ENCODE assay signal across 9 cellular contexts in genomic region chr1:1512425-1512824, GRCh38. TPM values are rescaled to one million over a fixed set of nuclear protein-coding genes. Genes with fewer than 3 reads are reported as not detected.
DNase-seq lines count a peak whose midpoint lies in the region; ATAC-seq and TF ChIP-seq lines count a peak whose summit lies in the region.
"Not testable (repeated sequence)": the region's sequence is repeated elsewhere in the genome, so short reads cannot be mapped to it uniquely, and the experiment has no call there.
"Had no signal": no experiment of that assay in that cellular context is flagged by ENCODE, and none has a peak within 500 bp of the region (broad histone marks: within the 10 kb centered on the region; RNA-seq: fewer than 3 reads in every experiment).

No MANE protein-coding gene starts in this region.

- DNase-seq in CD4-positive, CD25-positive, alpha-beta regulatory T cell = peak; percentile 17 to 34 (median 18)
- DNase-seq in H7 = peak; percentile 38
- DNase-seq in MG63; brain microvascular endothelial cell; heart left ventricle; natural killer cell treated with Interleukin-12 subunit alpha and Interleukin-12 subunit beta and Interleukin-15 and Interleukin-18, amount 100 ng/mL, for 72 hours (ENCODE audit: low spot score); stimulated activated naive B cell treated with anti-CD40 and anti-IgM and Interleukin-4, amounts not matched to agents 10 μg/mL and 1 μg/mL and 100 μg/mL, for 72 hours: not testable (repeated sequence)
- DNase-seq in activated CD4-positive, alpha-beta T cell treated with anti-CD3 and anti-CD28 coated beads, Interleukin-2, amount 10 ng/mL, durations not matched to agents 24 days and 14 days = peak; percentile 83

- H3K9me3 Mint-ChIP-seq in CD4-positive, CD25-positive, alpha-beta regulatory T cell; activated CD4-positive, alpha-beta T cell treated with anti-CD3 and anti-CD28 coated beads, Interleukin-2, amount 10 ng/mL, durations not matched to agents 24 days and 14 days; natural killer cell treated with Interleukin-12 subunit alpha and Interleukin-12 subunit beta and Interleukin-15 and Interleukin-18, amount 100 ng/mL, for 72 hours; stimulated activated naive B cell treated with anti-CD40 and anti-IgM and Interleukin-4, amounts not matched to agents 10 μg/mL and 1 μg/mL and 100 μg/mL, for 72 hours: not testable (repeated sequence)

- H3K4me1 Mint-ChIP-seq in CD4-positive, CD25-positive, alpha-beta regulatory T cell = peaks cover 0 to 21% (median 7%) of the 10 kb centered on the region in 4 donors
- H3K4me1 Mint-ChIP-seq in activated CD4-positive, alpha-beta T cell treated with anti-CD3 and anti-CD28 coated beads, Interleukin-2, amount 10 ng/mL, durations not matched to agents 24 days and 14 days = not testable (repeated sequence)
- H3K4me1 Mint-ChIP-seq in natural killer cell treated with Interleukin-12 subunit alpha and Interleukin-12 subunit beta and Interleukin-15 and Interleukin-18, amount 100 ng/mL, for 72 hours (ENCODE audit: low read depth in 2 of 2) = peaks cover 8 to 15% of the 10 kb centered on the region in 2 donors
- H3K4me1 Mint-ChIP-seq in stimulated activated naive B cell treated with anti-CD40 and anti-IgM and Interleukin-4, amounts not matched to agents 10 μg/mL and 1 μg/mL and 100 μg/mL, for 72 hours = peaks cover 10 to 16% of the 10 kb centered on the region in 2 donors

- peak; percentile 3 to 5 for ATAC-seq in CD4-positive, CD25-positive, alpha-beta regulatory T cell (ENCODE audit: low read depth in 2 of 2)
- not testable (repeated sequence) for ATAC-seq in heart left ventricle
- peak; percentile 7 to 39 for ATAC-seq in natural killer cell treated with Interleukin-12 subunit alpha and Interleukin-12 subunit beta and Interleukin-15 and Interleukin-18, amount 100 ng/mL, for 72 hours
- ATAC-seq in stimulated activated naive B cell treated with anti-CD40 and anti-IgM and Interleukin-4, amounts not matched to agents 10 μg/mL and 1 μg/mL and 100 μg/mL, for 72 hours (replicated peaks) = peak; percentile 31 to 37

- not testable (repeated sequence) for H3K27me3 ChIP-seq in CD4-positive, CD25-positive, alpha-beta regulatory T cell (ENCODE audit: control insufficient read depth, insufficient read depth, low read length); H7 (ENCODE audit: control insufficient read depth, insufficient read depth, low read length); MG63; brain microvascular endothelial cell (replicated peaks); heart left ventricle

- H3K4me3 ChIP-seq in CD4-positive, CD25-positive, alpha-beta regulatory T cell (ENCODE audit: low read depth, low read length) = not testable (repeated sequence)
- H3K4me3 ChIP-seq in H7 (ENCODE audit: insufficient read depth, low read depth, low read length) (peak overlapping the region; percentile 91), MG63 (peak overlapping the region; percentile 74), brain microvascular endothelial cell (ENCODE audit: low read depth, low read length) (peak overlapping the region; percentile 62), heart left ventricle (peak overlapping the region; percentile 59 to 99 (median 79))

- intact Hi-C loops in activated CD4-positive, alpha-beta T cell treated with anti-CD3 and anti-CD28 coated beads, Interleukin-2, amount 10 ng/mL, durations not matched to agents 24 days and 14 days (cut with micrococcal nuclease) = loop anchor here (5.0 kb wide), 1 partner anchor 105 kb away; the partner anchor contains the start of gene MRPL20
- intact Hi-C loops in heart left ventricle (cut with DNase I) = loop anchor here in 1 of 10 donors (10.0 kb wide), 1 partner anchor 102 kb away; the partner anchor contains the start of gene MIB2

- not testable (repeated sequence) for H3K4me1 ChIP-seq in CD4-positive, CD25-positive, alpha-beta regulatory T cell (ENCODE audit: control insufficient read depth, insufficient read depth, low read length, poor library complexity, severe bottlenecking)
- H3K4me1 ChIP-seq in heart left ventricle = peaks cover 0 to 20% (median 7%) of the 10 kb centered on the region in 12 donors

- H3K27me3 Mint-ChIP-seq in CD4-positive, CD25-positive, alpha-beta regulatory T cell; activated CD4-positive, alpha-beta T cell treated with anti-CD3 and anti-CD28 coated beads, Interleukin-2, amount 10 ng/mL, durations not matched to agents 24 days and 14 days; natural killer cell treated with Interleukin-12 subunit alpha and Interleukin-12 subunit beta and Interleukin-15 and Interleukin-18, amount 100 ng/mL, for 72 hours; stimulated activated naive B cell treated with anti-CD40 and anti-IgM and Interleukin-4, amounts not matched to agents 10 μg/mL and 1 μg/mL and 100 μg/mL, for 72 hours: not testable (repeated sequence)

- not testable (repeated sequence) for H3K9me3 ChIP-seq in CD4-positive, CD25-positive, alpha-beta regulatory T cell (ENCODE audit: control insufficient read depth in 2 of 2, low read length in 2 of 2); MG63; heart left ventricle

- not testable (repeated sequence) for TF ChIP-seq POLR2A in heart left ventricle (IDR thresholded peaks at IDR 0.05)

- peak overlapping the region; percentile 76 to 98 (median 86) for H3K4me3 Mint-ChIP-seq in CD4-positive, CD25-positive, alpha-beta regulatory T cell
- H3K4me3 Mint-ChIP-seq in activated CD4-positive, alpha-beta T cell treated with anti-CD3 and anti-CD28 coated beads, Interleukin-2, amount 10 ng/mL, durations not matched to agents 24 days and 14 days = peak overlapping the region; percentile 79
- H3K4me3 Mint-ChIP-seq in natural killer cell treated with Interleukin-12 subunit alpha and Interleukin-12 subunit beta and Interleukin-15 and Interleukin-18, amount 100 ng/mL, for 72 hours = peak overlapping the region; percentile 69
- H3K4me3 Mint-ChIP-seq in stimulated activated naive B cell treated with anti-CD40 and anti-IgM and Interleukin-4, amounts not matched to agents 10 μg/mL and 1 μg/mL and 100 μg/mL, for 72 hours = peak overlapping the region; percentile 77 to 78

- WGBS in heart left ventricle, 4 donors = 0 to 1% (median 0%) methylated on average over 8 to 48 of the region's 52 CpGs; no CpG with 5 or more reads in 1 of the 4 donors

- H3K36me3 Mint-ChIP-seq in CD4-positive, CD25-positive, alpha-beta regulatory T cell; activated CD4-positive, alpha-beta T cell treated with anti-CD3 and anti-CD28 coated beads, Interleukin-2, amount 10 ng/mL, durations not matched to agents 24 days and 14 days (ENCODE audit: low read depth); natural killer cell treated with Interleukin-12 subunit alpha and Interleukin-12 subunit beta and Interleukin-15 and Interleukin-18, amount 100 ng/mL, for 72 hours: not testable (repeated sequence)
- peaks cover 9 to 14% of the 10 kb centered on the region in 2 donors for H3K36me3 Mint-ChIP-seq in stimulated activated naive B cell treated with anti-CD40 and anti-IgM and Interleukin-4, amounts not matched to agents 10 μg/mL and 1 μg/mL and 100 μg/mL, for 72 hours

- H3K36me3 ChIP-seq in CD4-positive, CD25-positive, alpha-beta regulatory T cell (ENCODE audit: control insufficient read depth, insufficient read depth, low read length); H7 (replicated peaks; ENCODE audit: control insufficient read depth, insufficient read depth, low read length); brain microvascular endothelial cell (replicated peaks): not testable (repeated sequence)
- peaks cover 21% of the 10 kb centered on the region for H3K36me3 ChIP-seq in MG63
- peaks cover 0 to 12% (median 5%) of the 10 kb centered on the region in 9 donors for H3K36me3 ChIP-seq in heart left ventricle

- not testable (repeated sequence) for H3K27ac Mint-ChIP-seq in CD4-positive, CD25-positive, alpha-beta regulatory T cell; activated CD4-positive, alpha-beta T cell treated with anti-CD3 and anti-CD28 coated beads, Interleukin-2, amount 10 ng/mL, durations not matched to agents 24 days and 14 days
- H3K27ac Mint-ChIP-seq in natural killer cell treated with Interleukin-12 subunit alpha and Interleukin-12 subunit beta and Interleukin-15 and Interleukin-18, amount 100 ng/mL, for 72 hours = peak overlapping the region in 1 of 2 donors; percentile 94
- H3K27ac Mint-ChIP-seq in stimulated activated naive B cell treated with anti-CD40 and anti-IgM and Interleukin-4, amounts not matched to agents 10 μg/mL and 1 μg/mL and 100 μg/mL, for 72 hours = peak overlapping the region; percentile 80

- H3K27ac ChIP-seq in CD4-positive, CD25-positive, alpha-beta regulatory T cell (ENCODE audit: insufficient read depth, low read length, poor library complexity, severe bottlenecking); brain microvascular endothelial cell: not testable (repeated sequence)
- peak overlapping the region in 7 of 12 donors; percentile 83 to 94 (median 86) for H3K27ac ChIP-seq in heart left ventricle

- in situ Hi-C loops in brain microvascular endothelial cell (cut with HindIII; ENCODE audit: low pct_ligation_motif_present, low sequenced_read_pairs) = not testable (repeated sequence)

- TF ChIP-seq CTCF in brain microvascular endothelial cell (IDR thresholded peaks at IDR 0.05; ENCODE audit: low read depth, low read length, missing control alignments); heart left ventricle (IDR thresholded peaks at IDR 0.05): not testable (repeated sequence)

RNA-seq across cellular contexts. Expression of gene ATAD3A, which starts 0.5 kb away (rescaled TPM):
- 20.0 TPM for total RNA-seq in CD4-positive, CD25-positive, alpha-beta regulatory T cell
- polyA plus RNA-seq in CD4-positive, CD25-positive, alpha-beta regulatory T cell = 1 to 10 TPM; 6.2 to 8.1 (median 7.5) TPM
- 105 and 113 TPM in 2 replicates for total RNA-seq in H7 (2014; rRNA removed; shearing (Covaris generic))
- 66.9 and 74.6 TPM in 2 replicates for total RNA-seq in MG63 (2014; rRNA removed; shearing (Covaris generic); ENCODE audit: low replicate concordance)
- 102 and 107 TPM in 2 replicates for total RNA-seq in activated CD4-positive, alpha-beta T cell treated with anti-CD3 and anti-CD28 coated beads, Interleukin-2, amount 10 ng/mL, durations not matched to agents 24 days and 14 days
- total RNA-seq in heart left ventricle = 10 to 100 TPM; 11.3 to 25.3 (median 18.1) TPM
- 10 to 100 TPM; 21.5 to 49.5 TPM for polyA plus RNA-seq in heart left ventricle
- 100 to 1,000 TPM in 1 of 2 donors, 10 to 100 TPM in 1; 52.7 to 126 TPM for total RNA-seq in natural killer cell treated with Interleukin-12 subunit alpha and Interleukin-12 subunit beta and Interleukin-15 and Interleukin-18, amount 100 ng/mL, for 72 hours

RNA-seq across cellular contexts. Expression of gene TMEM240, which starts 28.0 kb away (rescaled TPM):
- not detected for total RNA-seq in CD4-positive, CD25-positive, alpha-beta regulatory T cell
- not detected for polyA plus RNA-seq in CD4-positive, CD25-positive, alpha-beta regulatory T cell
- 13.6 and 14.3 TPM in 2 replicates for total RNA-seq in H7 (2014; rRNA removed; shearing (Covaris generic))
- total RNA-seq in MG63 (2014; rRNA removed; shearing (Covaris generic); ENCODE audit: low replicate concordance) = not detected in 2 replicates
- 0.52 TPM in 1 of 2 replicates, not detected in the other for total RNA-seq in activated CD4-positive, alpha-beta T cell treated with anti-CD3 and anti-CD28 coated beads, Interleukin-2, amount 10 ng/mL, durations not matched to agents 24 days and 14 days
- total RNA-seq in heart left ventricle = 1 to 10 TPM in 8 of 9 donors, not detected in 1; 2.6 to 5.6 (median 4.2) TPM
- polyA plus RNA-seq in heart left ventricle = 10 to 100 TPM in 1 of 2 donors, 1 to 10 TPM in 1; 1.5 to 12.4 TPM
- total RNA-seq in natural killer cell treated with Interleukin-12 subunit alpha and Interleukin-12 subunit beta and Interleukin-15 and Interleukin-18, amount 100 ng/mL, for 72 hours = 1 to 10 TPM in 1 of 2 donors, not detected in 1; 1.6 TPM
- total RNA-seq: esophagus mucosa had no signal

RNA-seq across cellular contexts. Expression of gene ATAD3B, which starts 40.9 kb away (rescaled TPM):
- total RNA-seq in CD4-positive, CD25-positive, alpha-beta regulatory T cell = 39.4 TPM
- 1 to 10 TPM; 2.3 to 5.2 (median 3.0) TPM for polyA plus RNA-seq in CD4-positive, CD25-positive, alpha-beta regulatory T cell
- 43.5 and 44.1 TPM in 2 replicates for total RNA-seq in H7 (2014; rRNA removed; shearing (Covaris generic))
- 26.1 and 36.6 TPM in 2 replicates for total RNA-seq in MG63 (2014; rRNA removed; shearing (Covaris generic); ENCODE audit: low replicate concordance)
- total RNA-seq in activated CD4-positive, alpha-beta T cell treated with anti-CD3 and anti-CD28 coated beads, Interleukin-2, amount 10 ng/mL, durations not matched to agents 24 days and 14 days = 98.0 and 98.5 TPM in 2 replicates
- 10 to 100 TPM in 2 of 9 donors, 1 to 10 TPM in 7; 2.2 to 12.1 (median 5.8) TPM for total RNA-seq in heart left ventricle
- 10 to 100 TPM; 11.0 to 15.6 TPM for polyA plus RNA-seq in heart left ventricle
- total RNA-seq in natural killer cell treated with Interleukin-12 subunit alpha and Interleukin-12 subunit beta and Interleukin-15 and Interleukin-18, amount 100 ng/mL, for 72 hours = 100 to 1,000 TPM in 1 of 2 donors, 10 to 100 TPM in 1; 56.6 to 126 TPM
